22 cellular contexts compared by ENCODE assay signal in genomic region chr19:55597493-55597892, GRCh38. TPM values are rescaled to one million over a fixed set of nuclear protein-coding genes. Genes with fewer than 3 reads are reported as not detected.
DNase-seq lines count a peak whose midpoint lies in the region; ATAC-seq, FAIRE-seq and TF ChIP-seq lines count a peak whose summit lies in the region.
"Had no signal": no experiment of that assay in that cellular context is flagged by ENCODE, and none has a peak within 500 bp of the region (broad histone marks: within the 10 kb centered on the region; RNA-seq: fewer than 3 reads in every experiment).

No MANE protein-coding gene starts in this region.

- TF ChIP-seq RAD21 in H1 (IDR thresholded peaks at IDR 0.05 in 1 of 2, conservative IDR thresholded peaks at IDR 0.05 in 1 of 2; ENCODE audit: low read depth in 2 of 2, low read length in 2 of 2): no peak

- H3K27me3 Mint-ChIP-seq in osteocyte (ENCODE audit: unreplicated experiment): no peaks in the 10 kb centered on the region
- H3K27me3 Mint-ChIP-seq: CD4-positive, CD25-positive, alpha-beta regulatory T cell had no signal

- no peak for TF ChIP-seq CTCF in heart right ventricle (IDR thresholded peaks at IDR 0.05)
- no peak for TF ChIP-seq CTCF in H1 (IDR thresholded peaks at IDR 0.05; ENCODE audit: control extremely low read depth in 1 of 3, insufficient read depth in 1 of 3, low read depth in 1 of 3, low read length in 3 of 3)
- TF ChIP-seq CTCF in upper lobe of right lung (IDR thresholded peaks at IDR 0.05): no peak
- no peak for TF ChIP-seq CTCF in osteocyte (IDR thresholded peaks at IDR 0.05)

- ATAC-seq in right cardiac atrium (no peak), heart right ventricle (no peak), upper lobe of right lung (no peak), GM21390 (IDR thresholded peaks at IDR 0.05; ENCODE audit: unreplicated experiment) (no peak)
- ATAC-seq: PC-3 had no signal

- intact Hi-C loops in right cardiac atrium (cut with DNase I): loop anchor here in 1 of 4 donors (10.0 kb wide), 1 partner anchor 83 kb away; no protein-coding TSS in a partner anchor
- intact Hi-C loops in heart right ventricle (cut with DNase I): loop anchor here in 1 of 10 donors (5.0 kb wide), 2 partner anchors 50 to 80 kb away; partner anchors contain the start of gene SBK3
- intact Hi-C loops in upper lobe of right lung (cut with DNase I): no loop called here

- H3K4me1 ChIP-seq in right cardiac atrium (ENCODE audit: control insufficient read depth, insufficient read depth, low read length) (no peaks in the 10 kb centered on the region), heart right ventricle (peaks cover 4 to 20% (median 15%) of the 10 kb centered on the region in 9 donors), H1 (replicated peaks in 1 of 4; ENCODE audit: control insufficient read depth in 3 of 4, insufficient read depth in 4 of 4, low read length in 3 of 4) (peaks cover 0 to 9% (median 5%) of the 10 kb centered on the region in 4 experiments; a peak in 4 of 7 replicates), mesenchymal stem cell (ENCODE audit: control insufficient read depth, insufficient read depth, low read depth, low read length) (peaks cover 15% of the 10 kb centered on the region), upper lobe of right lung (peaks cover 8% of the 10 kb centered on the region)

- H3K79me1 ChIP-seq in H1 (ENCODE audit: low read depth, low read length) (peaks cover 3% of the 10 kb centered on the region), mesenchymal stem cell (replicated peaks; ENCODE audit: low read length, poor library complexity, severe bottlenecking) (peaks cover 39% of the 10 kb centered on the region)

- no peak overlapping the region for H3K4me3 Mint-ChIP-seq in osteocyte (ENCODE audit: unreplicated experiment)

- H4K8ac ChIP-seq in H1 (ENCODE audit: extremely low read depth, insufficient read depth, low read length) (no peak overlapping the region), mesenchymal stem cell (ENCODE audit: low read length) (no peak overlapping the region)

- H3K36me3 Mint-ChIP-seq in osteocyte (ENCODE audit: unreplicated experiment): peaks cover 31% of the 10 kb centered on the region

- no peak overlapping the region for H3K27ac ChIP-seq in right cardiac atrium (ENCODE audit: low read length)
- H3K27ac ChIP-seq in heart right ventricle: no peak overlapping the region
- H3K27ac ChIP-seq in H1 (ENCODE audit: low read depth, low read length): no peak overlapping the region
- no peak overlapping the region for H3K27ac ChIP-seq in mesenchymal stem cell (ENCODE audit: low read length, poor library complexity, severe bottlenecking)
- no peak overlapping the region for H3K27ac ChIP-seq in upper lobe of right lung
- H3K27ac ChIP-seq: GM23248 had no signal

- H4K20me1 ChIP-seq in H1 (replicated peaks in 1 of 2; ENCODE audit: control insufficient read depth in 1 of 2, insufficient read depth in 2 of 2, low read length in 2 of 2): peaks cover 0 to 2% of the 10 kb centered on the region in 2 experiments

- H4K91ac ChIP-seq in H1 (replicated peaks; ENCODE audit: insufficient read length, low read length) (peak overlapping the region; percentile 57), mesenchymal stem cell (ENCODE audit: low read length) (peak overlapping the region; percentile 18)

- no peak for FAIRE-seq in H1 (lab: Jason Lieb, UNC)
- FAIRE-seq: A204.1, D721Med had no signal

- no peak overlapping the region for H3K14ac ChIP-seq in H1 (ENCODE audit: insufficient read length)
- H3K14ac ChIP-seq in mesenchymal stem cell (ENCODE audit: low read length in 2 of 2): no peak overlapping the region

- H3K9me3 Mint-ChIP-seq in osteocyte (ENCODE audit: unreplicated experiment): no peaks in the 10 kb centered on the region

- no peak overlapping the region for H3K56ac ChIP-seq in H1 (replicated peaks; ENCODE audit: insufficient read length, low read depth, low read length)

- H3K36me3 ChIP-seq in heart right ventricle: peaks cover 0 to 48% (median 8%) of the 10 kb centered on the region in 9 donors
- H3K36me3 ChIP-seq in H1 (ENCODE audit: control insufficient read depth in 2 of 4, insufficient read depth in 4 of 4, low read length in 3 of 4): peaks cover 0 to 10% (median 8%) of the 10 kb centered on the region in 4 experiments; a peak in 3 of 8 replicates
- peaks cover 34 to 53% of the 10 kb centered on the region in 2 experiments for H3K36me3 ChIP-seq in mesenchymal stem cell (ENCODE audit: control insufficient read depth in 1 of 2, insufficient read depth in 2 of 2, low read depth in 1 of 2, low read length in 2 of 2)
- H3K36me3 ChIP-seq in upper lobe of right lung: peaks cover 27% of the 10 kb centered on the region

- H3K27ac Mint-ChIP-seq in osteocyte (ENCODE audit: unreplicated experiment): no peak overlapping the region

- H3K9ac ChIP-seq in H1 (replicated peaks in 1 of 4; ENCODE audit: extremely low read depth in 1 of 4, low read depth in 3 of 4, low read length in 3 of 4) (no peak overlapping the region), mesenchymal stem cell (ENCODE audit: low read length) (no peak overlapping the region)
- H3K9ac ChIP-seq: GM23248 had no signal

- H2BK5ac ChIP-seq in H1 (ENCODE audit: low read depth, low read length) (no peak overlapping the region), mesenchymal stem cell (ENCODE audit: low read depth, low read length, poor library complexity, severe bottlenecking) (no peak overlapping the region)

- POLR2A ChIA-PET in H1 (lab: Charles Lee; ENCODE audit: partially characterized antibody): interaction anchor here (0.6 to 3.7 kb wide), 11 partner anchors 10 to 1562 kb away, joined by 3 to 42 read pairs (median 9); partner anchors contain the start of genes NAT14, UBE2S, ZNF579 and ZNF784

- H2BK120ac ChIP-seq in H1 (replicated peaks; ENCODE audit: low read depth, low read length) (no peak overlapping the region), mesenchymal stem cell (ENCODE audit: low read depth, low read length) (no peak overlapping the region)

- no peak for TF ChIP-seq EP300 in H1 (IDR thresholded peaks at IDR 0.05; ENCODE audit: borderline replicate concordance in 1 of 2, low read depth in 2 of 2, low read length in 2 of 2)

- H3K4ac ChIP-seq in H1 (replicated peaks; ENCODE audit: insufficient read length, low read depth, low read length) (no peak overlapping the region), mesenchymal stem cell (ENCODE audit: low read depth in 1 of 2, low read length in 2 of 2) (no peak overlapping the region)

- CTCF ChIA-PET in H1 (lab: Charles Lee; ENCODE audit: partially characterized antibody): interaction anchor here (2.6 to 2.7 kb wide), 2 partner anchors 9 to 35 kb away, joined by 10 to 12 read pairs; partner anchors contain the start of gene ZNF865

- H3K4me1 Mint-ChIP-seq in osteocyte (ENCODE audit: unreplicated experiment): peaks cover 14% of the 10 kb centered on the region

- H3K18ac ChIP-seq in H1 (ENCODE audit: extremely low read depth, low read length): no peak overlapping the region
- H3K18ac ChIP-seq in mesenchymal stem cell (ENCODE audit: low read depth in 1 of 2, low read length in 2 of 2): no peak overlapping the region

- H3K4me3 ChIP-seq in right cardiac atrium (ENCODE audit: low read length) (no peak overlapping the region), heart right ventricle (no peak overlapping the region), H1 (ENCODE audit: extremely low read depth in 1 of 4, insufficient read depth in 2 of 4, low read depth in 3 of 4, low read length in 4 of 4) (no peak overlapping the region), mesenchymal stem cell (ENCODE audit: insufficient read depth in 1 of 2, low read depth in 1 of 2, low read length in 2 of 2) (no peak overlapping the region), upper lobe of right lung (no peak overlapping the region)
- H3K4me3 ChIP-seq: GM23248 had no signal

- H3K27me3 ChIP-seq in right cardiac atrium (ENCODE audit: control insufficient read depth, insufficient read depth) (no peaks in the 10 kb centered on the region), heart right ventricle (no peaks in the 10 kb centered on the region), H1 (replicated peaks in 1 of 4; ENCODE audit: control insufficient read depth in 3 of 4, extremely low read depth in 1 of 4, insufficient read depth in 3 of 4, low read length in 3 of 4) (peaks cover 0 to 2% (median 0%) of the 10 kb centered on the region in 4 experiments; a peak in 1 of 7 replicates), mesenchymal stem cell (ENCODE audit: control insufficient read depth in 1 of 2, insufficient read depth in 1 of 2, low read length in 2 of 2) (no peaks in the 10 kb centered on the region), upper lobe of right lung (no peaks in the 10 kb centered on the region)
- H3K27me3 ChIP-seq: BE2C had no signal

- H3K9me3 ChIP-seq in right cardiac atrium (ENCODE audit: control insufficient read depth, low read length) (no peaks in the 10 kb centered on the region), heart right ventricle (no peaks in the 10 kb centered on the region), H1 (ENCODE audit: insufficient read depth in 2 of 2, low read depth in 1 of 2, low read length in 1 of 2) (no peaks in the 10 kb centered on the region), mesenchymal stem cell (ENCODE audit: control insufficient read depth, low read length) (no peaks in the 10 kb centered on the region), upper lobe of right lung (no peaks in the 10 kb centered on the region)
- H3K9me3 ChIP-seq: BE2C had no signal

- H3K23ac ChIP-seq in H1 (ENCODE audit: insufficient read length) (no peak overlapping the region), mesenchymal stem cell (ENCODE audit: low read length in 2 of 2) (no peak overlapping the region)

- TF ChIP-seq POLR2A in H1 (IDR thresholded peaks at IDR 0.05; ENCODE audit: control extremely low read depth in 1 of 2, low read depth in 2 of 2, low read length in 2 of 2): no peak

- no peak overlapping the region for H2BK20ac ChIP-seq in H1 (ENCODE audit: low read length)

- H3K4me2 ChIP-seq in H1 (ENCODE audit: insufficient read depth in 1 of 2, low read depth in 2 of 2, low read length in 2 of 2) (peak overlapping the region in 1 of 2 experiments; percentile 72; a peak in 2 of 4 replicates), mesenchymal stem cell (ENCODE audit: low read length, poor library complexity, severe bottlenecking) (no peak overlapping the region)

- H3K23me2 ChIP-seq in H1 (ENCODE audit: low read depth, low read length): peaks cover 10% of the 10 kb centered on the region; the same call in 1 of the 2 replicates

- H2BK15ac ChIP-seq in H1 (ENCODE audit: low read length) (peak overlapping the region; percentile 46; the same call in 1 of the 2 replicates), mesenchymal stem cell (ENCODE audit: low read depth, poor library complexity, severe bottlenecking) (no peak overlapping the region)

- WGBS in right cardiac atrium: 97% methylated on average over 30 of the region's 30 CpGs
- 96 to 97% methylated on average over 30 of the region's 30 CpGs for WGBS in heart right ventricle, 2 donors
- WGBS in H1 (ENCODE audit: extremely low coverage in 1 of 2, insufficient coverage in 1 of 2, insufficient read length in 1 of 2, insufficient replicate concordance in 2 of 2, low coverage in 1 of 2, low lambda C conversion rate in 2 of 2, missing lambda C conversion rate in 1 of 2), 2 experiments: 94% methylated on average over 26 of the region's 30 CpGs; no CpG with 5 or more reads in 1 of the 2 experiments
- WGBS in mesenchymal stem cell: 99% methylated on average over 22 of the region's 30 CpGs

- DNase-seq in right cardiac atrium (peak; percentile 37 to 74 (median 68)), heart right ventricle (no peak), H1 (ENCODE audit: low read depth in 1 of 2, low spot score in 2 of 2) (no peak), mesenchymal stem cell (no peak), upper lobe of right lung (peak; percentile 73), osteocyte (ENCODE audit: extremely low spot score, unreplicated experiment) (no peak), NCI-H345 (lab: John Stamatoyannopoulos, UW) (no peak)
- DNase-seq: BE2C; CD4-positive, CD25-positive, alpha-beta regulatory T cell; GM23248; IMR-90; Karpas-422; NCI-H1417 treated with DMSO at 0.1 percent for 48 hours; NCI-H187 treated with DMSO at 0.1 percent for 48 hours; NCI-H226; NCI-H524 treated with DMSO at 0.1 percent for 48 hours; PC-3; RPMI8226; SIG-M5 had no signal

- H4K5ac ChIP-seq in H1 (ENCODE audit: insufficient read length, low read depth, low read length): no peak overlapping the region

- H3K79me2 ChIP-seq in H1 (ENCODE audit: control insufficient read depth in 1 of 2, insufficient read depth in 2 of 2, low read length in 2 of 2): peaks cover 0 to 3% of the 10 kb centered on the region in 2 experiments; a peak in 2 of 4 replicates

- H2AFZ ChIP-seq in H1 (ENCODE audit: low read length): no peak overlapping the region
- no peak overlapping the region for H2AFZ ChIP-seq in mesenchymal stem cell (ENCODE audit: low read depth, low read length)
- H2AFZ ChIP-seq: GM23248 had no signal

- no peak overlapping the region for H2BK12ac ChIP-seq in H1 (ENCODE audit: low read depth, low read length)
- H2BK12ac ChIP-seq in mesenchymal stem cell (ENCODE audit: low read length in 2 of 2): no peak overlapping the region

- H2AK5ac ChIP-seq in H1 (ENCODE audit: low read depth, low read length) (no peak overlapping the region), mesenchymal stem cell (ENCODE audit: low read length, severe bottlenecking) (no peak overlapping the region)

RNA-seq across cellular contexts. Expression of gene FIZ1, which starts 1.8 kb away (rescaled TPM):
- total RNA-seq in right cardiac atrium (10 to 100 TPM; 17.5 to 20.0 (median 18.4) TPM), heart right ventricle (10 to 100 TPM; 11.6 to 18.8 (median 13.5) TPM), upper lobe of right lung (14.9 TPM), osteocyte (17.0 and 19.1 TPM in 2 replicates)
- polyA plus RNA-seq in right cardiac atrium (16.3 TPM), heart right ventricle (10 to 100 TPM in 1 of 2 donors, 1 to 10 TPM in 1; 9.3 to 16.5 TPM), H1 (2011; rRNA removed) (9.1 and 13.0 TPM in 2 replicates)
- total RNA-seq in H1 (2021; fragmentation: NEBNext Ultra II Directional; extraction: Animal tissue kit (Norgen Biotek cat#: 25700)): 17.6 and 18.5 TPM in 2 replicates
- 9.1 TPM for polyA plus RNA-seq in H1 (2011; cell fraction: cytosol; rRNA removed)
- polyA plus RNA-seq in H1 (2011; cell fraction: nucleus; rRNA removed): 14.5 TPM
- polyA plus RNA-seq in H1 (2012, experiment 1 of 2): 12.0 to 16.3 TPM (median 15.0 TPM) in 4 replicates
- polyA plus RNA-seq in H1 (2012, experiment 2 of 2): 12.9 TPM
- polyA plus RNA-seq in H1 (2013, experiment 1 of 2): 11.5 TPM
- 11.4 TPM for polyA plus RNA-seq in H1 (2013, experiment 2 of 2)
- 4.7 and 6.3 TPM in 2 replicates for polyA minus RNA-seq in H1 (2011; rRNA and poly(A)+ RNA removed)
- 7.6 TPM for polyA minus RNA-seq in H1 (2011; cell fraction: cytosol; rRNA and poly(A)+ RNA removed)
- polyA minus RNA-seq in H1 (2011; cell fraction: nucleus; rRNA and poly(A)+ RNA removed): 6.5 TPM
- polyA plus RNA-seq in mesenchymal stem cell (2013, experiment 1 of 2): 8.5 TPM
- polyA plus RNA-seq in mesenchymal stem cell (2013, experiment 2 of 2): 8.9 TPM

RNA-seq across cellular contexts. Expression of gene ZNF524, which starts 2.6 kb away (rescaled TPM):
- total RNA-seq in right cardiac atrium (10 to 100 TPM; 11.4 to 18.5 (median 17.5) TPM), heart right ventricle (10 to 100 TPM in 8 of 10 donors, 1 to 10 TPM in 2; 7.9 to 22.0 (median 12.9) TPM), upper lobe of right lung (28.6 TPM), osteocyte (15.5 and 15.6 TPM in 2 replicates)
- polyA plus RNA-seq in right cardiac atrium (27.1 TPM), heart right ventricle (10 to 100 TPM; 34.9 to 39.4 TPM), H1 (2011; rRNA removed) (4.4 and 7.0 TPM in 2 replicates)
- total RNA-seq in H1 (2021; fragmentation: NEBNext Ultra II Directional; extraction: Animal tissue kit (Norgen Biotek cat#: 25700)): 4.7 and 5.4 TPM in 2 replicates
- 3.9 TPM for polyA plus RNA-seq in H1 (2011; cell fraction: cytosol; rRNA removed)
- polyA plus RNA-seq in H1 (2011; cell fraction: nucleus; rRNA removed): 7.3 TPM
- polyA plus RNA-seq in H1 (2012, experiment 1 of 2): 1.3 to 4.2 TPM (median 3.6 TPM) in 4 replicates
- 2.7 TPM for polyA plus RNA-seq in H1 (2012, experiment 2 of 2)
- 2.8 TPM for polyA plus RNA-seq in H1 (2013, experiment 1 of 2)
- polyA plus RNA-seq in H1 (2013, experiment 2 of 2): 3.4 TPM
- 0.73 and 0.79 TPM in 2 replicates for polyA minus RNA-seq in H1 (2011; rRNA and poly(A)+ RNA removed)
- 4.3 TPM for polyA minus RNA-seq in H1 (2011; cell fraction: cytosol; rRNA and poly(A)+ RNA removed)
- 6.0 TPM for polyA minus RNA-seq in H1 (2011; cell fraction: nucleus; rRNA and poly(A)+ RNA removed)
- polyA plus RNA-seq in mesenchymal stem cell (2013, experiment 1 of 2): 8.4 TPM
- polyA plus RNA-seq in mesenchymal stem cell (2013, experiment 2 of 2): 9.2 TPM

RNA-seq across cellular contexts. Expression of gene ZNF865, which starts 8.0 kb away (rescaled TPM):
- total RNA-seq in right cardiac atrium: 10 to 100 TPM; 19.4 to 20.8 (median 20.2) TPM
- 17.2 TPM for polyA plus RNA-seq in right cardiac atrium
- total RNA-seq in heart right ventricle: 10 to 100 TPM; 11.8 to 20.0 (median 13.5) TPM
- polyA plus RNA-seq in heart right ventricle: 10 to 100 TPM; 13.9 to 26.5 TPM
- 13.6 and 14.6 TPM in 2 replicates for total RNA-seq in H1 (2021; fragmentation: NEBNext Ultra II Directional; extraction: Animal tissue kit (Norgen Biotek cat#: 25700))
- 3.5 and 5.9 TPM in 2 replicates for polyA plus RNA-seq in H1 (2011; rRNA removed)
- polyA plus RNA-seq in H1 (2011; cell fraction: cytosol; rRNA removed): 3.2 TPM
- polyA plus RNA-seq in H1 (2011; cell fraction: nucleus; rRNA removed): 5.2 TPM
- polyA plus RNA-seq in H1 (2012, experiment 1 of 2): 4.2 to 8.5 TPM (median 7.3 TPM) in 4 replicates
- polyA plus RNA-seq in H1 (2012, experiment 2 of 2): 3.5 TPM
- 8.2 TPM for polyA plus RNA-seq in H1 (2013, experiment 1 of 2)
- 8.3 TPM for polyA plus RNA-seq in H1 (2013, experiment 2 of 2)
- 0.49 and 1.1 TPM in 2 replicates for polyA minus RNA-seq in H1 (2011; rRNA and poly(A)+ RNA removed)
- 6.8 TPM for polyA minus RNA-seq in H1 (2011; cell fraction: cytosol; rRNA and poly(A)+ RNA removed)
- polyA minus RNA-seq in H1 (2011; cell fraction: nucleus; rRNA and poly(A)+ RNA removed): 5.9 TPM
- polyA plus RNA-seq in mesenchymal stem cell (2013, experiment 1 of 2): 9.1 TPM
- polyA plus RNA-seq in mesenchymal stem cell (2013, experiment 2 of 2): 8.8 TPM
- 18.4 TPM for total RNA-seq in upper lobe of right lung
- 16.9 and 19.2 TPM in 2 replicates for total RNA-seq in osteocyte

RNA-seq across cellular contexts. Expression of gene ZNF579, which starts 16.8 kb away (rescaled TPM):
- total RNA-seq in right cardiac atrium (10 to 100 TPM; 12.4 to 15.5 (median 14.2) TPM), heart right ventricle (10 to 100 TPM in 4 of 10 donors, 1 to 10 TPM in 6; 7.1 to 16.9 (median 9.6) TPM), upper lobe of right lung (15.7 TPM), osteocyte (27.4 and 29.2 TPM in 2 replicates)
- polyA plus RNA-seq in right cardiac atrium (10.2 TPM), heart right ventricle (10 to 100 TPM; 13.1 to 23.8 TPM), H1 (2011; rRNA removed) (10.0 and 16.4 TPM in 2 replicates)
- 18.9 and 19.0 TPM in 2 replicates for total RNA-seq in H1 (2021; fragmentation: NEBNext Ultra II Directional; extraction: Animal tissue kit (Norgen Biotek cat#: 25700))
- 10.7 TPM for polyA plus RNA-seq in H1 (2011; cell fraction: cytosol; rRNA removed)
- 17.3 TPM for polyA plus RNA-seq in H1 (2011; cell fraction: nucleus; rRNA removed)
- polyA plus RNA-seq in H1 (2012, experiment 1 of 2): 9.1 to 16.9 TPM (median 15.6 TPM) in 4 replicates
- polyA plus RNA-seq in H1 (2012, experiment 2 of 2): 7.5 TPM
- polyA plus RNA-seq in H1 (2013, experiment 1 of 2): 22.8 TPM
- 19.2 TPM for polyA plus RNA-seq in H1 (2013, experiment 2 of 2)
- polyA minus RNA-seq in H1 (2011; rRNA and poly(A)+ RNA removed): 2.1 and 4.3 TPM in 2 replicates
- polyA minus RNA-seq in H1 (2011; cell fraction: cytosol; rRNA and poly(A)+ RNA removed): 9.6 TPM
- 14.9 TPM for polyA minus RNA-seq in H1 (2011; cell fraction: nucleus; rRNA and poly(A)+ RNA removed)
- 25.8 TPM for polyA plus RNA-seq in mesenchymal stem cell (2013, experiment 1 of 2)
- 25.7 TPM for polyA plus RNA-seq in mesenchymal stem cell (2013, experiment 2 of 2)

RNA-seq across cellular contexts. Expression of gene ZNF784, which starts 26.9 kb away (rescaled TPM):
- total RNA-seq in right cardiac atrium (10 to 100 TPM; 11.5 to 16.3 (median 13.3) TPM), heart right ventricle (10 to 100 TPM in 8 of 10 donors, 1 to 10 TPM in 2; 8.9 to 16.4 (median 12.2) TPM), upper lobe of right lung (9.7 TPM), osteocyte (9.2 and 9.6 TPM in 2 replicates)
- polyA plus RNA-seq in right cardiac atrium (13.0 TPM), heart right ventricle (1 to 10 TPM; 6.4 to 9.9 TPM), H1 (2011; rRNA removed) (6.5 and 9.8 TPM in 2 replicates)
- 8.0 and 8.6 TPM in 2 replicates for total RNA-seq in H1 (2021; fragmentation: NEBNext Ultra II Directional; extraction: Animal tissue kit (Norgen Biotek cat#: 25700))
- 7.1 TPM for polyA plus RNA-seq in H1 (2011; cell fraction: cytosol; rRNA removed)
- polyA plus RNA-seq in H1 (2011; cell fraction: nucleus; rRNA removed): 25.5 TPM
- polyA plus RNA-seq in H1 (2012, experiment 1 of 2): 7.0 to 11.1 TPM (median 10.1 TPM) in 4 replicates
- polyA plus RNA-seq in H1 (2012, experiment 2 of 2): 8.3 TPM
- 3.9 TPM for polyA plus RNA-seq in H1 (2013, experiment 1 of 2)
- polyA plus RNA-seq in H1 (2013, experiment 2 of 2): 3.9 TPM
- polyA minus RNA-seq in H1 (2011; rRNA and poly(A)+ RNA removed): 5.2 and 8.4 TPM in 2 replicates
- polyA minus RNA-seq in H1 (2011; cell fraction: cytosol; rRNA and poly(A)+ RNA removed): 5.8 TPM
- polyA minus RNA-seq in H1 (2011; cell fraction: nucleus; rRNA and poly(A)+ RNA removed): 8.9 TPM
- 2.4 TPM for polyA plus RNA-seq in mesenchymal stem cell (2013, experiment 1 of 2)
- polyA plus RNA-seq in mesenchymal stem cell (2013, experiment 2 of 2): 2.5 TPM

Comparison
In these comparisons a context has a peak if more than half of its experiments do, and no peak if none do; other contexts are left out.
1. DNase-seq: peak in right cardiac atrium (3 of 3) and upper lobe of right lung (single experiment); none in heart right ventricle (0 of 2), H1 (0 of 2), mesenchymal stem cell (single experiment), osteocyte (single experiment) and NCI-H345 (single experiment).